Comparison of ENCODE assay signal across 15 cellular contexts in the genomic region with DNA sequence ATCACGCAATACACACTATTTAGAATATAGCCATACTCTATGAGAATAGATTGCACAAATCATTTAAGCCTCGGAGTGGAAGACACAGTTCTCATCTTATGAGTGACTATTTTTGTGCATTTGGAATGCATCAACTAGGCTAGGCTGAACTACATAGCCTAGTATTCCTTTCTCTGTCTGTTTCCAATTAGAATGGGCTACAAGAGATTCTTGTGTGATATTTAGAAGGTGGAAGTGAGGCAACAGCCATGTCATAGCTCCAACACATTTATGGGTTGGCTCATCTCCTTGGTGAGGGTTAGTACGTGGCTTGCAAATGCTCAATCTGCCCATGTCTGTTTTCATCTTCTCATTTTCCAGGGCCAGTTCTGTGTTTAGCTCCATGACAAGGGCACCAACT.
"Had no signal": no experiment of that assay in that cellular context is flagged by ENCODE, and none has a peak within 500 bp of the region (broad histone marks: within the 10 kb centered on the region; RNA-seq: fewer than 3 reads in every experiment).

No MANE protein-coding gene starts in this region.

- ATAC-seq: activated CD8-positive, alpha-beta memory T cell treated with anti-CD3 and anti-CD28 coated beads, Interleukin-2, amount 10 ng/mL, durations not matched to agents 7 days and 5 days; esophagus mucosa; left ventricle myocardium superior; stimulated activated effector memory CD8-positive, alpha-beta T cell treated with anti-CD3 and anti-CD28 coated beads, Interleukin-12 subunit alpha, Interleukin-12 subunit beta, amount 100 ng/mL, for 72 hours had no signal

- H3K4me1 Mint-ChIP-seq: activated CD8-positive, alpha-beta memory T cell treated with anti-CD3 and anti-CD28 coated beads, Interleukin-2, amount 10 ng/mL, durations not matched to agents 7 days and 5 days; activated naive CD4-positive, alpha-beta T cell treated with anti-CD3 and anti-CD28 coated beads, Interleukin-2, amount 50 U/mL, for 24 hours; nephron progenitor cell; stimulated activated effector memory CD8-positive, alpha-beta T cell treated with anti-CD3 and anti-CD28 coated beads, Interleukin-12 subunit alpha, Interleukin-12 subunit beta, amount 100 ng/mL, for 72 hours had no signal

- H3K27me3 Mint-ChIP-seq: activated CD8-positive, alpha-beta memory T cell treated with anti-CD3 and anti-CD28 coated beads, Interleukin-2, amount 10 ng/mL, durations not matched to agents 7 days and 5 days; activated naive CD4-positive, alpha-beta T cell treated with anti-CD3 and anti-CD28 coated beads, Interleukin-2, amount 50 U/mL, for 24 hours; activated T-cell treated with anti-CD3 and anti-CD28 coated beads, Interleukin-2, amount 50 U/mL, for 24 hours; brain had no signal

- H3K27ac ChIP-seq: tibial artery, vagina had no signal

- H3K36me3 ChIP-seq: tibial artery, vagina had no signal

- H3K27ac Mint-ChIP-seq: activated CD8-positive, alpha-beta memory T cell treated with anti-CD3 and anti-CD28 coated beads, Interleukin-2, amount 10 ng/mL, durations not matched to agents 7 days and 5 days; activated naive CD4-positive, alpha-beta T cell treated with anti-CD3 and anti-CD28 coated beads, Interleukin-2, amount 50 U/mL, for 24 hours; activated T-cell treated with anti-CD3 and anti-CD28 coated beads, Interleukin-2, amount 50 U/mL, for 24 hours; brain; nephron progenitor cell; stimulated activated effector memory CD8-positive, alpha-beta T cell treated with anti-CD3 and anti-CD28 coated beads, Interleukin-12 subunit alpha, Interleukin-12 subunit beta, amount 100 ng/mL, for 72 hours had no signal

- H3K4me1 ChIP-seq: tibial artery, vagina had no signal

- DNase-seq: activated CD4-positive, alpha-beta T cell treated with anti-CD3 and anti-CD28 coated beads, Interleukin-2, amount 50 U/mL, for 48 hours; activated CD4-positive, CD25-positive, alpha-beta regulatory T cell treated with anti-CD3 and anti-CD28 coated beads, Interleukin-2, amount 50 U/mL, for 72 hours; activated CD8-positive, alpha-beta memory T cell treated with anti-CD3 and anti-CD28 coated beads, Interleukin-2, amount 10 ng/mL, durations not matched to agents 7 days and 5 days; activated effector memory CD4-positive, alpha-beta T cell treated with Interleukin-2 at 50 U/mL for 16 hours; activated T-cell treated with anti-CD3 and anti-CD28 coated beads, Interleukin-2, amount 50 U/mL, for 24 hours; amniotic stem cell; kidney; left ventricle myocardium superior; nephron progenitor cell; tibial artery had no signal

- H3K4me3 ChIP-seq: tibial artery, vagina had no signal

- H3K27me3 ChIP-seq: tibial artery, vagina had no signal

- H3K9me3 Mint-ChIP-seq: activated naive CD4-positive, alpha-beta T cell treated with anti-CD3 and anti-CD28 coated beads, Interleukin-2, amount 50 U/mL, for 24 hours; activated T-cell treated with anti-CD3 and anti-CD28 coated beads, Interleukin-2, amount 50 U/mL, for 24 hours; brain; nephron progenitor cell; stimulated activated effector memory CD8-positive, alpha-beta T cell treated with anti-CD3 and anti-CD28 coated beads, Interleukin-12 subunit alpha, Interleukin-12 subunit beta, amount 100 ng/mL, for 72 hours had no signal

- H3K9me3 ChIP-seq: tibial artery, vagina had no signal

- H3K36me3 Mint-ChIP-seq: activated CD8-positive, alpha-beta memory T cell treated with anti-CD3 and anti-CD28 coated beads, Interleukin-2, amount 10 ng/mL, durations not matched to agents 7 days and 5 days; activated naive CD4-positive, alpha-beta T cell treated with anti-CD3 and anti-CD28 coated beads, Interleukin-2, amount 50 U/mL, for 24 hours; brain; stimulated activated effector memory CD8-positive, alpha-beta T cell treated with anti-CD3 and anti-CD28 coated beads, Interleukin-12 subunit alpha, Interleukin-12 subunit beta, amount 100 ng/mL, for 72 hours had no signal

- H3K4me3 Mint-ChIP-seq: activated CD8-positive, alpha-beta memory T cell treated with anti-CD3 and anti-CD28 coated beads, Interleukin-2, amount 10 ng/mL, durations not matched to agents 7 days and 5 days; activated naive CD4-positive, alpha-beta T cell treated with anti-CD3 and anti-CD28 coated beads, Interleukin-2, amount 50 U/mL, for 24 hours; activated T-cell treated with anti-CD3 and anti-CD28 coated beads, Interleukin-2, amount 50 U/mL, for 24 hours; brain; nephron progenitor cell; stimulated activated effector memory CD8-positive, alpha-beta T cell treated with anti-CD3 and anti-CD28 coated beads, Interleukin-12 subunit alpha, Interleukin-12 subunit beta, amount 100 ng/mL, for 72 hours had no signal
